ENCODE assay signal across 8 cellular contexts in the genomic region with DNA sequence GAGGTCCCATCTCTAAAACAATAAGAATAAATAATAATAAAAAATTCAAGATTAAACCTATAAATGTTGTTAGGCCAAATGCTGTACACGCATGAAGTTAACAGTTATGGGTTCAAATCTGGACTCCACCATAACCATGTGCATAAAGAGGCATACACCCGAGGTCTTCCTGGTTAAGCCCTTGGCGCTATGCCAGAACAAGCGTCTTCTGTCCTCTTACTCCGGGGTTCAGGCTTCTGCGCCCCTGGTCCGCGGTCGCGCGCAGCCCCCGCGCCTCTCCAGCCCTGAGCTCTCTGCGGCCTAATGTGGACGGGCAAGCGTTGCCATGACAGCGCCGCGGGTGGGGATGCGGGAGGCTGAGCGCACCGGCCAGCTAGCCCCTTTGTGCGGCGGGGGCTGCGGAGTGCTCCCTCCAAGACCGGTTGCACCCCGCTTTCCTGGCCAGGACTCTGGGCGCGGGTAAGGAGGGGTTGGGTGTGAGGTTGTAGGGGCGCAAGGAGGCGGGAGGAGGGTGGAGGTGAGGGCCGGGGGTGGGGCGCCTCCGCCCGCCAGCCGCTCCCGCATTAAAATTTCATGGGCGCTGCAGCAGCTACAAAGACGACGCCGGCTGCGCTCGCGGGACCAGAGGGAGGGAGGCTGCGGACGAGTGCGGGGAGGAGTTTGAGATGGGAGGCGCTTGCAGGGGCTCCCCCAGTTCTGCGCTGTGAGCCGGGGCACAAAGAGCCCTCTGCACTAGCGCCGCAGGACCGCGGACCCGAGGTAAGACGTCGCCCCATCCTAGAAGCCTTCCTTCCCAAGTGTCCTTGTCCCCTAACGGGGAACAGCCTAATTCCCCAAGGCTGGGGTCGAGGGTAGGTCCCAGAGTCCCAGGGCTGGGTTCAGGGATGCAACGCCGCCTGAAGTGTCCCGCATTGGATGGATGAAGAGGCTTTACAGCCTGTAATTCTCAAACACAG. TPM values are rescaled to one million over a fixed set of nuclear protein-coding genes. Genes with fewer than 3 reads are reported as not detected.
DNase-seq lines count a peak whose midpoint lies in the region; ATAC-seq, FAIRE-seq and TF ChIP-seq lines count a peak whose summit lies in the region.
"Had no signal": no experiment of that assay in that cellular context is flagged by ENCODE, and none has a peak within 500 bp of the region (broad histone marks: within the 10 kb centered on the region; RNA-seq: fewer than 3 reads in every experiment).

TSS of gene MIAT (plus strand) at position 693 of the 956 bp plus-strand sequence.

- DNase-seq in GM19239 (ENCODE audit: insufficient read length, low spot score): peak; percentile 38
- DNase-seq in NCI-H2171 treated with DMSO at 0.1 percent for 48 hours (lab: John Stamatoyannopoulos, UW): peak; percentile 71
- peak; percentile 75 for DNase-seq in activated T-helper 1 cell treated with anti-CD3 and anti-CD28 coated beads, Interleukin-12 subunit alpha, Interleukin-12 subunit beta, Interleukin-2, Interleukin-4 antibody, amounts not matched to agents 30 ng/mL and 10 ng/mL and 1 ng/mL, durations not matched to agents 14 hours and 24 hours and 36 hours (ENCODE audit: low spot score)
- DNase-seq in foreskin keratinocyte: no peak
- no peak for DNase-seq in prostate gland (ENCODE audit: low spot score)
- no peak for DNase-seq in uterus

- TF ChIP-seq POLR2A in prostate gland (IDR thresholded peaks at IDR 0.05) (no peak), uterus (IDR thresholded peaks at IDR 0.05) (no peak)

- H3K27ac Mint-ChIP-seq in activated T-helper 1 cell treated with anti-CD3 and anti-CD28 coated beads, Interleukin-12 subunit alpha, Interleukin-12 subunit beta, Interleukin-2, Interleukin-4 antibody, amounts not matched to agents 30 ng/mL and 10 ng/mL and 1 ng/mL, durations not matched to agents 14 hours and 24 hours and 36 hours: peak within 1 kb of the TSS; percentile 91

- no peak within 1 kb of the TSS for H3K27ac ChIP-seq in foreskin keratinocyte
- no peak within 1 kb of the TSS for H3K27ac ChIP-seq in prostate gland
- H3K27ac ChIP-seq in uterus: no peak within 1 kb of the TSS

- peak; percentile 4 for FAIRE-seq in GM19239 (lab: Jason Lieb, UNC)
- FAIRE-seq: bronchial epithelial cell had no signal

- peak; percentile 31 for ATAC-seq in foreskin keratinocyte
- ATAC-seq in GM21381 (IDR thresholded peaks at IDR 0.05; ENCODE audit: unreplicated experiment): no peak

- H3K9me3 ChIP-seq in prostate gland (no peaks in the 10 kb centered on the region), uterus (no peaks in the 10 kb centered on the region)

- H3K4me1 ChIP-seq in foreskin keratinocyte (peaks cover 14% of the 10 kb centered on the region), prostate gland (replicated peaks) (no peaks in the 10 kb centered on the region), uterus (peaks cover 2 to 7% of the 10 kb centered on the region in 2 donors)

- peaks cover 29% of the 10 kb centered on the region for H3K4me1 Mint-ChIP-seq in activated T-helper 1 cell treated with anti-CD3 and anti-CD28 coated beads, Interleukin-12 subunit alpha, Interleukin-12 subunit beta, Interleukin-2, Interleukin-4 antibody, amounts not matched to agents 30 ng/mL and 10 ng/mL and 1 ng/mL, durations not matched to agents 14 hours and 24 hours and 36 hours (ENCODE audit: low read depth)

- peaks cover 17% of the 10 kb centered on the region for H3K27me3 Mint-ChIP-seq in activated T-helper 1 cell treated with anti-CD3 and anti-CD28 coated beads, Interleukin-12 subunit alpha, Interleukin-12 subunit beta, Interleukin-2, Interleukin-4 antibody, amounts not matched to agents 30 ng/mL and 10 ng/mL and 1 ng/mL, durations not matched to agents 14 hours and 24 hours and 36 hours (ENCODE audit: insufficient read depth)

- H3K4me3 Mint-ChIP-seq in activated T-helper 1 cell treated with anti-CD3 and anti-CD28 coated beads, Interleukin-12 subunit alpha, Interleukin-12 subunit beta, Interleukin-2, Interleukin-4 antibody, amounts not matched to agents 30 ng/mL and 10 ng/mL and 1 ng/mL, durations not matched to agents 14 hours and 24 hours and 36 hours: peak within 1 kb of the TSS; percentile 95

- H3K9me3 Mint-ChIP-seq in activated T-helper 1 cell treated with anti-CD3 and anti-CD28 coated beads, Interleukin-12 subunit alpha, Interleukin-12 subunit beta, Interleukin-2, Interleukin-4 antibody, amounts not matched to agents 30 ng/mL and 10 ng/mL and 1 ng/mL, durations not matched to agents 14 hours and 24 hours and 36 hours: no peaks in the 10 kb centered on the region

- H3K4me3 ChIP-seq in prostate gland (peak within 1 kb of the TSS; percentile 11 to 18), uterus (no peak within 1 kb of the TSS)

- no peaks in the 10 kb centered on the region for H3K36me3 ChIP-seq in prostate gland
- H3K36me3 ChIP-seq in uterus: no peaks in the 10 kb centered on the region

- peaks cover 57% of the 10 kb centered on the region for H3K27me3 ChIP-seq in foreskin keratinocyte
- peaks cover 16% of the 10 kb centered on the region for H3K27me3 ChIP-seq in prostate gland (replicated peaks; ENCODE audit: insufficient read depth)
- peaks cover 15 to 17% of the 10 kb centered on the region in 2 donors for H3K27me3 ChIP-seq in uterus

- intact Hi-C loops in activated T-helper 1 cell treated with anti-CD3 and anti-CD28 coated beads, Interleukin-12 subunit alpha, Interleukin-12 subunit beta, Interleukin-2, Interleukin-4 antibody, amounts not matched to agents 30 ng/mL and 10 ng/mL and 1 ng/mL, durations not matched to agents 14 hours and 24 hours and 36 hours (cut with micrococcal nuclease): loop anchor here (1.0 kb wide), 1 partner anchor 8 kb away; no protein-coding TSS in a partner anchor
- intact Hi-C loops in prostate gland (cut with DNase I) (no loop called here), uterus (cut with DNase I; ENCODE audit: low total_unique reads) (no loop called here)

- WGBS in prostate gland: 1% methylated on average over 62 of the region's 62 CpGs

- H3K36me3 Mint-ChIP-seq in activated T-helper 1 cell treated with anti-CD3 and anti-CD28 coated beads, Interleukin-12 subunit alpha, Interleukin-12 subunit beta, Interleukin-2, Interleukin-4 antibody, amounts not matched to agents 30 ng/mL and 10 ng/mL and 1 ng/mL, durations not matched to agents 14 hours and 24 hours and 36 hours (ENCODE audit: low read depth): peaks cover 3% of the 10 kb centered on the region

- TF ChIP-seq CTCF in foreskin keratinocyte (conservative IDR thresholded peaks at IDR 0.05) (no peak), prostate gland (IDR thresholded peaks at IDR 0.05) (no peak), uterus (IDR thresholded peaks at IDR 0.05) (no peak)

RNA-seq across cellular contexts. Expression of gene MIAT, which starts in this region (rescaled TPM):
- total RNA-seq in activated T-helper 1 cell treated with anti-CD3 and anti-CD28 coated beads, Interleukin-12 subunit alpha, Interleukin-12 subunit beta, Interleukin-2, Interleukin-4 antibody, amounts not matched to agents 30 ng/mL and 10 ng/mL and 1 ng/mL, durations not matched to agents 14 hours and 24 hours and 36 hours: 37.9 and 39.8 TPM in 2 replicates
- total RNA-seq in foreskin keratinocyte: 0.28 and 0.37 TPM in 2 replicates
- 0.02 and 0.04 TPM in 2 replicates for polyA plus RNA-seq in foreskin keratinocyte
- total RNA-seq in prostate gland: under 1 TPM; 0.50 to 0.80 TPM
- total RNA-seq in uterus: 1 to 10 TPM in 3 of 4 donors, under 1 TPM in 1; 0.51 to 5.3 (median 3.1) TPM

Comparison
In these comparisons a context has a peak if more than half of its experiments do, and no peak if none do; other contexts are left out.
1. Peak in ATAC-seq in foreskin keratinocyte; RNA of the gene not detected or under 1 TPM.
2. DNase-seq: peak in GM19239 (single experiment), NCI-H2171 treated with DMSO at 0.1 percent for 48 hours (single experiment) and activated T-helper 1 cell treated with anti-CD3 and anti-CD28 coated beads, Interleukin-12 subunit alpha, Interleukin-12 subunit beta, Interleukin-2, Interleukin-4 antibody, amounts not matched to agents 30 ng/mL and 10 ng/mL and 1 ng/mL, durations not matched to agents 14 hours and 24 hours and 36 hours (single experiment); none in foreskin keratinocyte (0 of 2), prostate gland (single experiment) and uterus (0 of 2).
3. H3K4me3 ChIP-seq: peak in prostate gland (2 of 2); none in uterus (0 of 2).